11 cellular contexts compared by ENCODE assay signal in genomic region chr7:43876976-43877745, GRCh38.
"Had no signal": no experiment of that assay in that cellular context is flagged by ENCODE, and none has a peak within 500 bp of the region (broad histone marks: within the 10 kb centered on the region; RNA-seq: fewer than 3 reads in every experiment).

No MANE protein-coding gene starts in this region.

- H3K27ac ChIP-seq: right lobe of liver had no signal

- H3K27me3 ChIP-seq: right lobe of liver, spleen had no signal

- FAIRE-seq: astrocyte, kidney had no signal

- ATAC-seq: activated CD4-positive, CD25-positive, alpha-beta regulatory T cell treated with anti-CD3 and anti-CD28 coated beads, Interleukin-2, amount 50 U/mL, for 24 hours; activated naive CD8-positive, alpha-beta T cell treated with anti-CD3 and anti-CD28 coated beads, Interleukin-2, amount 50 U/mL, for 24 hours; T-cell had no signal

- H3K4me3 ChIP-seq: right lobe of liver, spleen had no signal

- H3K9me3 ChIP-seq: right lobe of liver, spleen had no signal

- DNase-seq: activated naive CD4-positive, alpha-beta T cell treated with anti-CD3 and anti-CD28 coated beads for 36 hours; activated naive CD8-positive, alpha-beta T cell treated with anti-CD3 and anti-CD28 coated beads, Interleukin-2, amount 50 U/mL, for 24 hours; activated T-cell treated with anti-CD3 and anti-CD28 coated beads, Interleukin-2, amount 50 U/mL, for 1 hour; hippocampal formation; kidney; right lobe of liver; spleen; T-cell; T-helper 9 cell had no signal
